Comparison of ENCODE assay signal across 12 cellular contexts in genomic region chr20:33773412-33774089, GRCh38. TPM values are rescaled to one million over a fixed set of nuclear protein-coding genes. Genes with fewer than 3 reads are reported as not detected.
DNase-seq lines count a peak whose midpoint lies in the region; ATAC-seq and TF ChIP-seq lines count a peak whose summit lies in the region.
"Had no signal": no experiment of that assay in that cellular context is flagged by ENCODE, and none has a peak within 500 bp of the region (broad histone marks: within the 10 kb centered on the region; RNA-seq: fewer than 3 reads in every experiment).

No MANE protein-coding gene starts in this region.

- no peak overlapping the region for H4K5ac ChIP-seq in H9 (ENCODE audit: insufficient read length, low read depth, low read length)

- H3K9me3 ChIP-seq in naive thymus-derived CD4-positive, alpha-beta T cell (ENCODE audit: control insufficient read depth in 2 of 3, low read length in 3 of 3), result no peaks in the 10 kb centered on the region
- H3K9me3 ChIP-seq in H9 (ENCODE audit: control insufficient read depth, low read depth, low read length), result no peaks in the 10 kb centered on the region
- H3K9me3 ChIP-seq: SJSA1 had no signal

- H4K20me1 ChIP-seq in H9 (ENCODE audit: control insufficient read depth, insufficient read depth, insufficient read length), result no peaks in the 10 kb centered on the region

- H3K27me3 ChIP-seq in naive thymus-derived CD4-positive, alpha-beta T cell (ENCODE audit: control insufficient read depth in 2 of 2, insufficient read depth in 2 of 2, low read length in 2 of 2), result no peaks in the 10 kb centered on the region
- no peaks in the 10 kb centered on the region for H3K27me3 ChIP-seq in H9 (ENCODE audit: insufficient read depth, low read length)
- H3K27me3 ChIP-seq: dorsolateral prefrontal cortex, SJSA1 had no signal

- H3K79me1 ChIP-seq in H9 (ENCODE audit: insufficient read depth, low read depth, low read length, poor library complexity, severe bottlenecking), result no peaks in the 10 kb centered on the region

- intact Hi-C loops in activated naive CD4-positive, alpha-beta T cell treated with anti-CD3 and anti-CD28 coated beads for 36 hours (cut with micrococcal nuclease), result no loop called here
- intact Hi-C loops in naive thymus-derived CD4-positive, alpha-beta T cell (cut with micrococcal nuclease), result no loop called here

- H3K36me3 Mint-ChIP-seq in activated naive CD4-positive, alpha-beta T cell treated with anti-CD3 and anti-CD28 coated beads for 36 hours (ENCODE audit: low read depth), result peaks cover 13% of the 10 kb centered on the region
- H3K36me3 Mint-ChIP-seq in naive thymus-derived CD4-positive, alpha-beta T cell, result peaks cover 4 to 25% (median 15%) of the 10 kb centered on the region in 5 donors
- peaks cover 0 to 12% (median 0%) of the 10 kb centered on the region in 3 experiments; a peak in 3 of 7 replicates for H3K36me3 Mint-ChIP-seq in H9 (ENCODE audit: insufficient read depth in 1 of 3, low read depth in 3 of 3)

- DNase-seq in activated naive CD4-positive, alpha-beta T cell treated with anti-CD3 and anti-CD28 coated beads for 36 hours, result peak; percentile 54
- DNase-seq in activated naive CD4-positive, alpha-beta T cell (lab: John Stamatoyannopoulos, UW), result no peak
- DNase-seq in naive thymus-derived CD4-positive, alpha-beta T cell, result no peak
- DNase-seq in NCI-H146 (lab: John Stamatoyannopoulos, UW), result no peak
- DNase-seq in H9, result no peak
- DNase-seq in SK-N-DZ (ENCODE audit: low spot score), result no peak
- DNase-seq: dorsolateral prefrontal cortex, NCI-H2029 treated with DMSO at 0.1 percent for 48 hours had no signal

- no peak overlapping the region for H3K27ac ChIP-seq in naive thymus-derived CD4-positive, alpha-beta T cell (ENCODE audit: low read depth, low read length)
- no peak overlapping the region for H3K27ac ChIP-seq in H9 (ENCODE audit: insufficient read length, low read depth, low read length)
- H3K27ac ChIP-seq: dorsolateral prefrontal cortex, SJSA1 had no signal

- no peak overlapping the region for H3K4me3 Mint-ChIP-seq in activated naive CD4-positive, alpha-beta T cell treated with anti-CD3 and anti-CD28 coated beads for 36 hours
- no peak overlapping the region for H3K4me3 Mint-ChIP-seq in naive thymus-derived CD4-positive, alpha-beta T cell
- H3K4me3 Mint-ChIP-seq in H9, result no peak overlapping the region
- H3K4me3 Mint-ChIP-seq: neural crest cell had no signal

- H3K23me2 ChIP-seq in H9 (ENCODE audit: insufficient read length, low read depth, low read length, poor library complexity, severe bottlenecking), result no peaks in the 10 kb centered on the region

- H3K4me1 ChIP-seq in naive thymus-derived CD4-positive, alpha-beta T cell (ENCODE audit: control insufficient read depth in 2 of 2, insufficient read depth in 2 of 2, low read length in 2 of 2), result no peaks in the 10 kb centered on the region
- no peaks in the 10 kb centered on the region for H3K4me1 ChIP-seq in H9 (ENCODE audit: insufficient read depth, low read length)
- H3K4me1 ChIP-seq: SJSA1 had no signal

- H3K4me3 ChIP-seq in naive thymus-derived CD4-positive, alpha-beta T cell (ENCODE audit: low read length), result no peak overlapping the region
- H3K4me3 ChIP-seq: dorsolateral prefrontal cortex, SJSA1 had no signal

- H3K56ac ChIP-seq in H9 (ENCODE audit: insufficient read length, low read depth, low read length), result no peak overlapping the region

- H2BK20ac ChIP-seq in H9 (ENCODE audit: low read depth, low read length, poor library complexity, severe bottlenecking), result no peak overlapping the region

- H3K79me2 ChIP-seq in H9 (ENCODE audit: insufficient read depth, low read length), result no peaks in the 10 kb centered on the region

- H2BK5ac ChIP-seq in H9 (ENCODE audit: insufficient read length, low read length), result no peak overlapping the region

- ATAC-seq in GM21423 (IDR thresholded peaks at IDR 0.05; ENCODE audit: unreplicated experiment) (peak; percentile 46), HG03432 (IDR thresholded peaks at IDR 0.05; ENCODE audit: unreplicated experiment) (peak; percentile 62)
- ATAC-seq in naive thymus-derived CD4-positive, alpha-beta T cell, result peak; percentile 57

- TF ChIP-seq CTCF in H9 (conservative IDR thresholded peaks at IDR 0.05), result no peak

- no peak overlapping the region for H4K8ac ChIP-seq in H9 (replicated peaks; ENCODE audit: insufficient read length, low read depth, low read length)

- no peak overlapping the region for H3K9ac ChIP-seq in H9 (ENCODE audit: extremely low read depth, insufficient read length, low read length)

- no peak overlapping the region for H2BK12ac ChIP-seq in H9 (ENCODE audit: insufficient read length, low read depth, low read length)

- peaks cover 7% of the 10 kb centered on the region for H3K4me1 Mint-ChIP-seq in activated naive CD4-positive, alpha-beta T cell treated with anti-CD3 and anti-CD28 coated beads for 36 hours (ENCODE audit: low read depth)
- peaks cover 0 to 16% (median under 1%) of the 10 kb centered on the region in 7 donors for H3K4me1 Mint-ChIP-seq in naive thymus-derived CD4-positive, alpha-beta T cell
- peaks cover 0 to 6% of the 10 kb centered on the region in 2 experiments; a peak in 1 of 4 replicates for H3K4me1 Mint-ChIP-seq in H9
- H3K4me1 Mint-ChIP-seq: neural crest cell had no signal

- H3K4me2 ChIP-seq in H9 (ENCODE audit: insufficient read depth, insufficient read length, low read length), result no peak overlapping the region

- no peak overlapping the region for H2BK120ac ChIP-seq in H9 (ENCODE audit: low read depth, low read length, poor library complexity, severe bottlenecking)

- CTCF ChIA-PET in activated naive CD4-positive, alpha-beta T cell treated with anti-CD3 and anti-CD28 coated beads for 36 hours (lab: Charles Lee), result no interaction called here
- CTCF ChIA-PET in naive thymus-derived CD4-positive, alpha-beta T cell (lab: Charles Lee), result no interaction called here

- H2BK15ac ChIP-seq in H9 (ENCODE audit: low read depth, low read length), result no peak overlapping the region

- no peak overlapping the region for H3K18ac ChIP-seq in H9 (ENCODE audit: insufficient read length, low read depth, low read length)

- WGBS in H9 (ENCODE audit: extremely low coverage, insufficient read length, low lambda C conversion rate), result no CpG with 5 or more reads among the region's 2 CpGs

- H3K9me3 Mint-ChIP-seq in activated naive CD4-positive, alpha-beta T cell treated with anti-CD3 and anti-CD28 coated beads for 36 hours, result no peaks in the 10 kb centered on the region
- H3K9me3 Mint-ChIP-seq in naive thymus-derived CD4-positive, alpha-beta T cell, result no peaks in the 10 kb centered on the region
- H3K9me3 Mint-ChIP-seq in H9, result no peaks in the 10 kb centered on the region
- H3K9me3 Mint-ChIP-seq: neural crest cell had no signal

- no peak overlapping the region for H4K91ac ChIP-seq in H9 (ENCODE audit: insufficient read length, low read depth, low read length)

- peaks cover 0 to 8% (median 0%) of the 10 kb centered on the region in 3 experiments for H3K36me3 ChIP-seq in naive thymus-derived CD4-positive, alpha-beta T cell (ENCODE audit: control insufficient read depth in 2 of 3, insufficient read depth in 3 of 3, low read length in 3 of 3)
- H3K36me3 ChIP-seq: SJSA1 had no signal

- POLR2A ChIA-PET in naive thymus-derived CD4-positive, alpha-beta T cell (lab: Charles Lee), result no interaction called here

- no peak overlapping the region for H3K14ac ChIP-seq in H9 (ENCODE audit: insufficient read depth, low read length)

- no peak overlapping the region for H3K27ac Mint-ChIP-seq in activated naive CD4-positive, alpha-beta T cell treated with anti-CD3 and anti-CD28 coated beads for 36 hours
- H3K27ac Mint-ChIP-seq in naive thymus-derived CD4-positive, alpha-beta T cell, result no peak overlapping the region
- no peak overlapping the region for H3K27ac Mint-ChIP-seq in H9

- H2AK5ac ChIP-seq in H9 (ENCODE audit: insufficient read length, low read length), result no peak overlapping the region

- H3K4ac ChIP-seq in H9 (ENCODE audit: low read depth, low read length), result no peak overlapping the region

- H2AFZ ChIP-seq in H9 (ENCODE audit: low read length), result no peak overlapping the region

- H3K23ac ChIP-seq in H9 (ENCODE audit: insufficient read length, low read depth, low read length), result no peak overlapping the region

- H3T11ph ChIP-seq in H9 (ENCODE audit: low read length), result no peak overlapping the region

- no peaks in the 10 kb centered on the region for H3K27me3 Mint-ChIP-seq in activated naive CD4-positive, alpha-beta T cell treated with anti-CD3 and anti-CD28 coated beads for 36 hours (ENCODE audit: low read depth)
- no peaks in the 10 kb centered on the region for H3K27me3 Mint-ChIP-seq in naive thymus-derived CD4-positive, alpha-beta T cell
- no peaks in the 10 kb centered on the region for H3K27me3 Mint-ChIP-seq in H9 (ENCODE audit: low read depth)

RNA-seq across cellular contexts. Expression of gene CHMP4B, which starts 37.6 kb away (rescaled TPM):
- 10 to 100 TPM; 68.9 to 69.7 TPM for total RNA-seq in activated naive CD4-positive, alpha-beta T cell treated with anti-CD3 and anti-CD28 coated beads for 36 hours
- total RNA-seq in naive thymus-derived CD4-positive, alpha-beta T cell, result 10 to 100 TPM; 47.5 to 80.8 (median 54.4) TPM
- 1 to 10 TPM; 4.9 to 5.2 TPM for polyA plus RNA-seq in naive thymus-derived CD4-positive, alpha-beta T cell
- 94.9 and 97.9 TPM in 2 replicates for total RNA-seq in H9 (2021)
- 27.3 and 38.4 TPM in 2 replicates for polyA plus RNA-seq in SK-N-DZ (2014; cell fraction: cytosol; rRNA removed)
- 13.9 and 34.3 TPM in 2 replicates for polyA plus RNA-seq in SK-N-DZ (2014; cell fraction: nucleus; rRNA removed)

RNA-seq across cellular contexts. Expression of gene ZNF341, which starts 41.8 kb away (rescaled TPM):
- 1 to 10 TPM; 5.8 to 6.8 TPM for total RNA-seq in activated naive CD4-positive, alpha-beta T cell treated with anti-CD3 and anti-CD28 coated beads for 36 hours
- 1 to 10 TPM; 3.5 to 6.1 (median 5.5) TPM for total RNA-seq in naive thymus-derived CD4-positive, alpha-beta T cell
- polyA plus RNA-seq in naive thymus-derived CD4-positive, alpha-beta T cell, result 1 to 10 TPM; 1.5 to 3.4 TPM
- 5.2 and 6.0 TPM in 2 replicates for total RNA-seq in H9 (2021)
- 1.8 and 2.1 TPM in 2 replicates for polyA plus RNA-seq in SK-N-DZ (2014; cell fraction: cytosol; rRNA removed)
- 1.2 and 1.9 TPM in 2 replicates for polyA plus RNA-seq in SK-N-DZ (2014; cell fraction: nucleus; rRNA removed)

RNA-seq across cellular contexts. Expression of gene PXMP4, which starts 53.4 kb away (rescaled TPM):
- total RNA-seq in activated naive CD4-positive, alpha-beta T cell treated with anti-CD3 and anti-CD28 coated beads for 36 hours, result 10 to 100 TPM in 1 of 2 experiments, 1 to 10 TPM in 1; 9.5 to 10.3 TPM
- 10 to 100 TPM in 3 of 5 experiments, 1 to 10 TPM in 2; 4.5 to 14.3 (median 10.1) TPM for total RNA-seq in naive thymus-derived CD4-positive, alpha-beta T cell
- polyA plus RNA-seq in naive thymus-derived CD4-positive, alpha-beta T cell, result 10 to 100 TPM in 1 of 2 donors, 1 to 10 TPM in 1; 9.1 to 18.7 TPM
- total RNA-seq in H9 (2021), result 4.5 and 5.7 TPM in 2 replicates
- polyA plus RNA-seq in SK-N-DZ (2014; cell fraction: cytosol; rRNA removed), result 23.8 and 29.7 TPM in 2 replicates
- 10.2 and 12.1 TPM in 2 replicates for polyA plus RNA-seq in SK-N-DZ (2014; cell fraction: nucleus; rRNA removed)
